In genomic region chr19:30086916-30087315, GRCh38 we compare ENCODE assay signal across 22 cellular contexts.
"Had no signal": no experiment of that assay in that cellular context is flagged by ENCODE, and none has a peak within 500 bp of the region (broad histone marks: within the 10 kb centered on the region; RNA-seq: fewer than 3 reads in every experiment).

No MANE protein-coding gene starts in this region.

- H3K4me1 Mint-ChIP-seq: endodermal cell; natural killer cell; stimulated activated memory B cell treated with anti-CD40 and anti-IgM and Interleukin-4, amounts not matched to agents 10 μg/mL and 1 μg/mL and 100 μg/mL, for 72 hours had no signal

- H2AFZ ChIP-seq: hepatocyte, parathyroid adenoma had no signal

- H3K4me3 Mint-ChIP-seq: dendritic cell treated with granulocyte-macrophage colony-stimulating factor and Interleukin-4, amounts not matched to agents 40 ng/mL and 50 ng/mL, for 4 days; endodermal cell; natural killer cell; stimulated activated memory B cell treated with anti-CD40 and anti-IgM and Interleukin-4, amounts not matched to agents 10 μg/mL and 1 μg/mL and 100 μg/mL, for 72 hours; type B pancreatic cell had no signal

- H3K27ac Mint-ChIP-seq: dendritic cell treated with granulocyte-macrophage colony-stimulating factor and Interleukin-4, amounts not matched to agents 40 ng/mL and 50 ng/mL, for 4 days; endodermal cell; natural killer cell; stimulated activated memory B cell treated with anti-CD40 and anti-IgM and Interleukin-4, amounts not matched to agents 10 μg/mL and 1 μg/mL and 100 μg/mL, for 72 hours; type B pancreatic cell had no signal

- H3K27me3 ChIP-seq: colonic mucosa, hepatocyte, neutrophil, sigmoid colon, testis had no signal

- H3K36me3 ChIP-seq: colonic mucosa, gastrocnemius medialis, neutrophil, prostate gland, sigmoid colon, tibial artery had no signal

- H3K9me3 ChIP-seq: colonic mucosa, gastrocnemius medialis, neutrophil, prostate gland, sigmoid colon, testis, tibial artery had no signal

- DNase-seq: colonic mucosa; effector CD8-positive, alpha-beta T cell; endodermal cell; gastrocnemius medialis; mammary epithelial cell; natural killer cell; sigmoid colon; stimulated activated CD4-positive, alpha-beta T cell treated with anti-CD3 and anti-CD28 coated beads, Interleukin-4, amount 100 ng/mL, for 4 hours; stimulated activated naive CD8-positive, alpha-beta T cell treated with anti-CD3 and anti-CD28 coated beads, Interleukin-15, Interleukin-2, amounts not matched to agents 100 U/mL and 50 U/mL, for 24 hours; testis; tibial artery had no signal

- H3K27me3 Mint-ChIP-seq: dendritic cell treated with granulocyte-macrophage colony-stimulating factor and Interleukin-4, amounts not matched to agents 40 ng/mL and 50 ng/mL, for 4 days had no signal

- H3K79me2 ChIP-seq: hepatocyte, parathyroid adenoma had no signal

- H3K4me2 ChIP-seq: hepatocyte had no signal

- H3K27ac ChIP-seq: colonic mucosa, epithelial cell of prostate, gastrocnemius medialis, hepatocyte, neutrophil, parathyroid adenoma, prostate gland, sigmoid colon, testis, tibial artery had no signal

- H3K4me1 ChIP-seq: colonic mucosa, gastrocnemius medialis, parathyroid adenoma, prostate gland, sigmoid colon, tibial artery had no signal

- H3K4me3 ChIP-seq: colonic mucosa, gastrocnemius medialis, hepatocyte, prostate gland, sigmoid colon, testis, tibial artery had no signal

- H3K9me3 Mint-ChIP-seq: dendritic cell treated with granulocyte-macrophage colony-stimulating factor and Interleukin-4, amounts not matched to agents 40 ng/mL and 50 ng/mL, for 4 days; endodermal cell; natural killer cell; stimulated activated memory B cell treated with anti-CD40 and anti-IgM and Interleukin-4, amounts not matched to agents 10 μg/mL and 1 μg/mL and 100 μg/mL, for 72 hours; type B pancreatic cell had no signal

- H3K36me3 Mint-ChIP-seq: natural killer cell; stimulated activated memory B cell treated with anti-CD40 and anti-IgM and Interleukin-4, amounts not matched to agents 10 μg/mL and 1 μg/mL and 100 μg/mL, for 72 hours; type B pancreatic cell had no signal

- ATAC-seq: esophagus mucosa; gastrocnemius medialis; left lobe of liver; natural killer cell; right cardiac atrium; stimulated activated memory B cell treated with anti-CD40 and anti-IgM and Interleukin-4, amounts not matched to agents 10 μg/mL and 1 μg/mL and 100 μg/mL, for 72 hours; stimulated activated naive CD8-positive, alpha-beta T cell treated with anti-CD3 and anti-CD28 coated beads, Interleukin-15, Interleukin-2, amounts not matched to agents 100 U/mL and 50 U/mL, for 24 hours had no signal
